ENCODE assay signal across 14 cellular contexts in the genomic region with DNA sequence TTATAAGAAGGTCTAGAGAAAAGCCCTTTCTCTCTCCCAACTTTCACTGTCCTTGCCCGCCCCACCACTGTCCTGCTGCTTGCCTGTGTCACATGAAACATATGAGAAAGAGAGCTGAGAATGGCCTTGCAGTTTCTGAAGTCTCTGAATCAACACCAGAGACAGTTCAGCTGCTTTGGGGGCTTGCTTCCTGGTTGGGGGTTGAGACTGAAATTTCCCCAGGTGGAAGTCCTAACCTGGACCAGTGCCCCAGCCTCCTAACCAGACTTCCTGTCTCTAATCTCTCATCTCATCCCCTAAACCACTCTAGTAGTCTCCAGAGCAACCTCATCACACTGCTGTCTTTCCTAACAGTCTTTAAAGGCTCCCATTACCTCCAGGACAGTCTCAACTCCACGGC. TPM values are rescaled to one million over a fixed set of nuclear protein-coding genes. Genes with fewer than 3 reads are reported as not detected.
DNase-seq lines count a peak whose midpoint lies in the region; ATAC-seq and TF ChIP-seq lines count a peak whose summit lies in the region.
"Had no signal": no experiment of that assay in that cellular context is flagged by ENCODE, and none has a peak within 500 bp of the region (broad histone marks: within the 10 kb centered on the region; RNA-seq: fewer than 3 reads in every experiment).

No MANE protein-coding gene starts in this region.

- no peak for TF ChIP-seq POLR2A in tibial nerve (IDR thresholded peaks at IDR 0.05)
- no peak for TF ChIP-seq POLR2A in lower leg skin (IDR thresholded peaks at IDR 0.05)

- no peaks in the 10 kb centered on the region for H3K9me3 ChIP-seq in ascending aorta
- no peaks in the 10 kb centered on the region for H3K9me3 ChIP-seq in tibial nerve

- CTCF ChIA-PET in activated CD8-positive, alpha-beta T cell treated with anti-CD3 and anti-CD28 coated beads, Interleukin-2, amount 10 ng/mL, durations not matched to agents 7 days and 5 days (lab: Charles Lee), result interaction anchor here (2.2 kb wide), 1 partner anchor 10 kb away, joined by 9 read pairs; a partner anchor contains a TSS
- CTCF ChIA-PET in activated CD8-positive, alpha-beta T cell treated with anti-CD3 and anti-CD28 coated beads for 36 hours (lab: Charles Lee), result interaction anchor here (1.7 to 2.0 kb wide), 2 partner anchors 9 to 11 kb away, joined by 4 to 7 read pairs; no protein-coding TSS in a partner anchor

- ATAC-seq in activated CD8-positive, alpha-beta T cell treated with anti-CD3 and anti-CD28 coated beads, Interleukin-2, amount 10 ng/mL, durations not matched to agents 7 days and 5 days, result peak; percentile 30
- ATAC-seq in activated CD8-positive, alpha-beta T cell treated with anti-CD3 and anti-CD28 coated beads for 36 hours, result no peak
- peak; percentile 54 for ATAC-seq in HG02885 (IDR thresholded peaks at IDR 0.05; ENCODE audit: poor library complexity, unreplicated experiment)
- ATAC-seq: stimulated activated naive B cell treated with anti-CD40 and anti-IgM and Interleukin-4, amounts not matched to agents 10 μg/mL and 1 μg/mL and 100 μg/mL, for 72 hours had no signal

- H3K27me3 ChIP-seq in ascending aorta, result no peaks in the 10 kb centered on the region
- no peaks in the 10 kb centered on the region for H3K27me3 ChIP-seq in tibial nerve

- POLR2A ChIA-PET in activated CD8-positive, alpha-beta T cell treated with anti-CD3 and anti-CD28 coated beads, Interleukin-2, amount 10 ng/mL, durations not matched to agents 7 days and 5 days (lab: Charles Lee), result no interaction called here
- POLR2A ChIA-PET in activated CD8-positive, alpha-beta T cell treated with anti-CD3 and anti-CD28 coated beads for 36 hours (lab: Charles Lee), result no interaction called here

- H3K27ac ChIP-seq in ascending aorta (peak overlapping the region; percentile 99 to 100), tibial nerve (peak overlapping the region in 3 of 4 donors; percentile 3 to 76 (median 67))
- H3K27ac ChIP-seq: 22Rv1 had no signal

- peaks cover 24 to 66% of the 10 kb centered on the region in 2 donors for H3K4me1 ChIP-seq in ascending aorta
- H3K4me1 ChIP-seq in tibial nerve, result peaks cover 0 to 82% (median 32%) of the 10 kb centered on the region in 4 donors

- H3K9me3 Mint-ChIP-seq in activated CD8-positive, alpha-beta T cell treated with anti-CD3 and anti-CD28 coated beads, Interleukin-2, amount 10 ng/mL, durations not matched to agents 7 days and 5 days (ENCODE audit: insufficient read depth), result no peaks in the 10 kb centered on the region
- no peaks in the 10 kb centered on the region for H3K9me3 Mint-ChIP-seq in activated CD8-positive, alpha-beta T cell treated with anti-CD3 and anti-CD28 coated beads for 36 hours
- H3K9me3 Mint-ChIP-seq: immature natural killer cell; stimulated activated naive B cell treated with anti-CD40 and anti-IgM and Interleukin-4, amounts not matched to agents 10 μg/mL and 1 μg/mL and 100 μg/mL, for 72 hours had no signal

- no peak overlapping the region for H3K27ac Mint-ChIP-seq in activated CD8-positive, alpha-beta T cell treated with anti-CD3 and anti-CD28 coated beads, Interleukin-2, amount 10 ng/mL, durations not matched to agents 7 days and 5 days
- H3K27ac Mint-ChIP-seq in activated CD8-positive, alpha-beta T cell treated with anti-CD3 and anti-CD28 coated beads for 36 hours, result no peak overlapping the region
- H3K27ac Mint-ChIP-seq: stimulated activated naive B cell treated with anti-CD40 and anti-IgM and Interleukin-4, amounts not matched to agents 10 μg/mL and 1 μg/mL and 100 μg/mL, for 72 hours had no signal

- WGBS in tibial nerve, 2 donors, result 76 to 84% methylated on average over 2 of the region's 2 CpGs
- 82 to 91% methylated on average over 2 of the region's 2 CpGs for WGBS in lower leg skin, 2 donors

- no peak for TF ChIP-seq CTCF in activated CD8-positive, alpha-beta T cell treated with anti-CD3 and anti-CD28 coated beads for 36 hours (IDR thresholded peaks at IDR 0.05)
- TF ChIP-seq CTCF in ascending aorta (IDR thresholded peaks at IDR 0.05), result no peak
- TF ChIP-seq CTCF in tibial nerve (IDR thresholded peaks at IDR 0.05), result no peak
- TF ChIP-seq CTCF in lower leg skin (IDR thresholded peaks at IDR 0.05), result no peak

- H3K36me3 ChIP-seq in ascending aorta (no peaks in the 10 kb centered on the region), tibial nerve (no peaks in the 10 kb centered on the region)

- intact Hi-C loops in activated CD8-positive, alpha-beta T cell treated with anti-CD3 and anti-CD28 coated beads for 36 hours (cut with micrococcal nuclease), result no loop called here
- intact Hi-C loops in ascending aorta (cut with DNase I), result no loop called here
- intact Hi-C loops in lower leg skin (cut with DNase I; ENCODE audit: low total_unique reads), result no loop called here
- intact Hi-C loops in head of caudate nucleus (cut with DNase I), result no loop called here

- DNase-seq in activated CD8-positive, alpha-beta T cell treated with anti-CD3 and anti-CD28 coated beads, Interleukin-2, amount 10 ng/mL, durations not matched to agents 7 days and 5 days, result no peak
- DNase-seq in activated CD8-positive, alpha-beta T cell treated with anti-CD3 and anti-CD28 coated beads for 36 hours, result no peak
- no peak for DNase-seq in ascending aorta (ENCODE audit: low spot score in 2 of 2)
- no peak for DNase-seq in tibial nerve (ENCODE audit: low spot score in 2 of 2)
- DNase-seq in NCI-H226, result no peak
- DNase-seq in lower leg skin (ENCODE audit: low spot score in 2 of 2), result no peak
- DNase-seq in head of caudate nucleus, result no peak
- DNase-seq: activated T-cell treated with anti-CD3 and anti-CD28 coated beads, Interleukin-2, amount 50 U/mL, for 48 hours; immature natural killer cell; NCI-H1436; retina; stimulated activated naive B cell treated with anti-CD40 and anti-IgM and Interleukin-4, amounts not matched to agents 10 μg/mL and 1 μg/mL and 100 μg/mL, for 72 hours had no signal

- no peak for TF ChIP-seq EP300 in tibial nerve (IDR thresholded peaks at IDR 0.05)

- H3K27me3 Mint-ChIP-seq in activated CD8-positive, alpha-beta T cell treated with anti-CD3 and anti-CD28 coated beads, Interleukin-2, amount 10 ng/mL, durations not matched to agents 7 days and 5 days (ENCODE audit: low read depth), result no peaks in the 10 kb centered on the region
- H3K27me3 Mint-ChIP-seq in activated CD8-positive, alpha-beta T cell treated with anti-CD3 and anti-CD28 coated beads for 36 hours, result no peaks in the 10 kb centered on the region
- H3K27me3 Mint-ChIP-seq: stimulated activated naive B cell treated with anti-CD40 and anti-IgM and Interleukin-4, amounts not matched to agents 10 μg/mL and 1 μg/mL and 100 μg/mL, for 72 hours had no signal

- H3K4me3 ChIP-seq in ascending aorta (no peak overlapping the region), tibial nerve (no peak overlapping the region), lower leg skin (ENCODE audit: low read depth, poor library complexity, severe bottlenecking) (no peak overlapping the region)

- H3K4me3 Mint-ChIP-seq in activated CD8-positive, alpha-beta T cell treated with anti-CD3 and anti-CD28 coated beads, Interleukin-2, amount 10 ng/mL, durations not matched to agents 7 days and 5 days, result no peak overlapping the region
- H3K4me3 Mint-ChIP-seq in activated CD8-positive, alpha-beta T cell treated with anti-CD3 and anti-CD28 coated beads for 36 hours, result no peak overlapping the region
- H3K4me3 Mint-ChIP-seq: stimulated activated naive B cell treated with anti-CD40 and anti-IgM and Interleukin-4, amounts not matched to agents 10 μg/mL and 1 μg/mL and 100 μg/mL, for 72 hours had no signal

- peaks cover 15% of the 10 kb centered on the region for H3K4me1 Mint-ChIP-seq in activated CD8-positive, alpha-beta T cell treated with anti-CD3 and anti-CD28 coated beads, Interleukin-2, amount 10 ng/mL, durations not matched to agents 7 days and 5 days (ENCODE audit: low read depth)
- H3K4me1 Mint-ChIP-seq in activated CD8-positive, alpha-beta T cell treated with anti-CD3 and anti-CD28 coated beads for 36 hours (ENCODE audit: low read depth), result peaks cover 9% of the 10 kb centered on the region

- H3K36me3 Mint-ChIP-seq in activated CD8-positive, alpha-beta T cell treated with anti-CD3 and anti-CD28 coated beads, Interleukin-2, amount 10 ng/mL, durations not matched to agents 7 days and 5 days (ENCODE audit: low read depth), result no peaks in the 10 kb centered on the region
- no peaks in the 10 kb centered on the region for H3K36me3 Mint-ChIP-seq in activated CD8-positive, alpha-beta T cell treated with anti-CD3 and anti-CD28 coated beads for 36 hours (ENCODE audit: low read depth)
- H3K36me3 Mint-ChIP-seq: immature natural killer cell; stimulated activated naive B cell treated with anti-CD40 and anti-IgM and Interleukin-4, amounts not matched to agents 10 μg/mL and 1 μg/mL and 100 μg/mL, for 72 hours had no signal

RNA-seq across cellular contexts. Expression of a gene that starts 10.7 kb away (rescaled TPM):
- total RNA-seq in activated CD8-positive, alpha-beta T cell treated with anti-CD3 and anti-CD28 coated beads, Interleukin-2, amount 10 ng/mL, durations not matched to agents 7 days and 5 days, result 1 to 10 TPM; 1.4 TPM
- total RNA-seq in activated CD8-positive, alpha-beta T cell treated with anti-CD3 and anti-CD28 coated beads for 36 hours, result 1 to 10 TPM in 1 of 2 experiments, under 1 TPM in 1; 0.94 to 1.0 TPM
- total RNA-seq in ascending aorta, result 32.6 TPM
- 10 to 100 TPM; 21.3 to 27.5 (median 23.7) TPM for total RNA-seq in tibial nerve
- 10 to 100 TPM in 1 of 4 donors, 1 to 10 TPM in 3; 3.7 to 11.5 (median 7.0) TPM for total RNA-seq in lower leg skin
